In the genomic region with DNA sequence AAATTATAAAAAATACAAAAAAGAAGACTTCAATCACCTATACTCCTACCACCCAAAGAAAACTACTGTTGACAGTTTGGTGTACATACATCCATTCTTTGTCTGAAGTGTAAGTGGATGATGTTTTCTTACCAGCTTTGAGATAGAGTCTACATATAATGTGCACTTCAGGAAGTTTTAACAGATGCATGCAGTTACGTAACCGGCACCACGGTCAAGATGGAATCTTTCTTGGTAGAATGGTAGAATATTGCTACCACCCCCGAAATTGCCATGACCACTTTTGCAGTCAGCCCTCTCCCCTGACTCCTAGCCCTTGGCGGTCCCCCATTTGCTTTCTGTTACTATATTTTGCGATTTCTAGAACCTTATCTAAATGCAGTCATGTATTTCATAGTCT, we compare ENCODE assay signal across 9 cellular contexts. TPM values are rescaled to one million over a fixed set of nuclear protein-coding genes. Genes with fewer than 3 reads are reported as not detected.
A peak's percentile ranks its signal among the peaks of the same experiment; 100 is the strongest.
DNase-seq lines count a peak whose midpoint lies in the region; ATAC-seq, FAIRE-seq and TF ChIP-seq lines count a peak whose summit lies in the region.
"Had no signal": no experiment of that assay in that cellular context is flagged by ENCODE, and none has a peak within 500 bp of the region (broad histone marks: within the 10 kb centered on the region; RNA-seq: fewer than 3 reads in every experiment).

No MANE protein-coding gene starts in this region.

- H3K4me3 Mint-ChIP-seq in activated CD4-positive, alpha-beta memory T cell treated with anti-CD3 and anti-CD28 coated beads for 36 hours, result peak overlapping the region; percentile 82

- peak overlapping the region; percentile 67 for H3K4me3 ChIP-seq in AG10803 (ENCODE audit: low read length)
- peak overlapping the region; percentile 83 to 96 (median 83); a peak in 5 of 6 replicates for H3K4me3 ChIP-seq in HepG2 (replicated peaks in 1 of 3; ENCODE audit: insufficient read depth in 1 of 3, low read depth in 2 of 3, low read length in 3 of 3)

- peaks cover 0 to 30% of the 10 kb centered on the region in 2 experiments; a peak in 2 of 5 replicates for H3K36me3 ChIP-seq in HepG2 (replicated peaks in 1 of 2; ENCODE audit: control insufficient read depth in 1 of 2, insufficient read depth in 2 of 2, low read length in 2 of 2)

- POLR2A ChIA-PET in activated CD4-positive, alpha-beta memory T cell treated with anti-CD3 and anti-CD28 coated beads for 36 hours (lab: Charles Lee), result no interaction called here
- POLR2A ChIA-PET in HepG2 (lab: Yijun Ruan, JAX), result interaction anchor here (2.9 kb wide), 1 partner anchor 28 kb away, joined by 16 read pairs; no protein-coding TSS in a partner anchor

- H3K27ac ChIP-seq in HepG2 (ENCODE audit: extremely low read length, insufficient read depth, low read length), result peak overlapping the region; percentile 77

- H3K9me3 ChIP-seq in HepG2 (ENCODE audit: low read length), result no peaks in the 10 kb centered on the region

- H3K9me3 Mint-ChIP-seq in activated CD4-positive, alpha-beta memory T cell treated with anti-CD3 and anti-CD28 coated beads for 36 hours, result no peaks in the 10 kb centered on the region

- peak overlapping the region; percentile 82 for H3K4me2 ChIP-seq in HepG2 (ENCODE audit: low read depth, low read length)

- intact Hi-C loops in activated CD4-positive, alpha-beta memory T cell treated with anti-CD3 and anti-CD28 coated beads for 36 hours (cut with micrococcal nuclease), result no loop called here
- intact Hi-C loops in HepG2 (cut with micrococcal nuclease; ENCODE audit: unreplicated experiment), result no loop called here

- in situ Hi-C loops in HepG2 (cut with HindIII; ENCODE audit: extremely low pct_ligation_motif_present, low pct_unique_long_range_greater_than_20kb), result no loop called here

- TF ChIP-seq CTCF in AG10803 (conservative IDR thresholded peaks at IDR 0.05; ENCODE audit: low read length) (no peak), HepG2 (CRISPR knock-in tag; IDR thresholded peaks at IDR 0.05) (no peak)

- H2AFZ ChIP-seq in HepG2 (ENCODE audit: low read length), result no peak overlapping the region

- H3K27me3 ChIP-seq in HepG2 (ENCODE audit: control insufficient read depth in 1 of 2, insufficient read depth in 2 of 2, low read length in 2 of 2), result no peaks in the 10 kb centered on the region

- TF ChIP-seq POLR2A in HepG2 (IDR thresholded peaks at IDR 0.05; ENCODE audit: insufficient read depth in 1 of 2, low read depth in 2 of 2, low read length in 2 of 2), result no peak

- H3K27ac Mint-ChIP-seq in activated CD4-positive, alpha-beta memory T cell treated with anti-CD3 and anti-CD28 coated beads for 36 hours, result peak overlapping the region; percentile 28

- FAIRE-seq in GM19239 (lab: Jason Lieb, UNC) (peak; percentile 68), HepG2 (lab: Jason Lieb, UNC) (peak; percentile 4)

- 80% methylated on average over 6 of the region's 6 CpGs for WGBS in HepG2 (ENCODE audit: low lambda C conversion rate)

- H3K27me3 Mint-ChIP-seq in activated CD4-positive, alpha-beta memory T cell treated with anti-CD3 and anti-CD28 coated beads for 36 hours, result no peaks in the 10 kb centered on the region

- TF ChIP-seq EP300 in HepG2 (IDR thresholded peaks at IDR 0.05; ENCODE audit: low read depth in 2 of 2, low read length in 2 of 2) (no peak), HepG2 (CRISPR knock-in tag; IDR thresholded peaks at IDR 0.05; ENCODE audit: borderline replicate concordance) (no peak)

- peaks cover 23% of the 10 kb centered on the region for H3K36me3 Mint-ChIP-seq in activated CD4-positive, alpha-beta memory T cell treated with anti-CD3 and anti-CD28 coated beads for 36 hours

- peaks cover 47% of the 10 kb centered on the region for H4K20me1 ChIP-seq in HepG2 (ENCODE audit: insufficient read depth, low read length)

- DNase-seq in AG10803 (ENCODE audit: low read depth) (no peak), GM19239 (ENCODE audit: insufficient read length, low spot score) (no peak), HepG2 (ENCODE audit: low spot score) (no peak), DMS 273 (lab: John Stamatoyannopoulos, UW; ENCODE audit: unreplicated experiment) (no peak), NK-92 (lab: John Stamatoyannopoulos, UW; ENCODE audit: unreplicated experiment) (no peak)
- DNase-seq in activated CD4-positive, alpha-beta memory T cell treated with anti-CD3 and anti-CD28 coated beads for 36 hours, result no peak
- DNase-seq: NCI-H2107 had no signal

- CTCF ChIA-PET in activated CD4-positive, alpha-beta memory T cell treated with anti-CD3 and anti-CD28 coated beads for 36 hours (lab: Charles Lee), result no interaction called here
- CTCF ChIA-PET in HepG2 (lab: Yijun Ruan, JAX; ENCODE audit: low intra/inter-chr PET ratio, low total read pairs), result no interaction called here

- peak overlapping the region; percentile 48; the same call in 1 of the 2 replicates for H3K9ac ChIP-seq in HepG2 (ENCODE audit: insufficient read depth, low read depth, low read length)

- no peak for TF ChIP-seq RAD21 in HepG2 (CRISPR knock-in tag; IDR thresholded peaks at IDR 0.05)

- peaks cover 74% of the 10 kb centered on the region for H3K4me1 ChIP-seq in HepG2 (ENCODE audit: insufficient read depth, low read length)

- TSS peak; percentile 63 for BruUV-seq in HepG2 (replicated peaks; lab: Mats Ljungman, UMichigan)

- ATAC-seq in HepG2 (no peak), GM18858 (IDR thresholded peaks at IDR 0.05; ENCODE audit: unreplicated experiment) (no peak), GM19467 (IDR thresholded peaks at IDR 0.05; ENCODE audit: unreplicated experiment) (no peak)

- peaks cover 36% of the 10 kb centered on the region for H3K4me1 Mint-ChIP-seq in activated CD4-positive, alpha-beta memory T cell treated with anti-CD3 and anti-CD28 coated beads for 36 hours (ENCODE audit: low read depth)

- peaks cover 87% of the 10 kb centered on the region for H3K79me2 ChIP-seq in HepG2 (ENCODE audit: insufficient read depth, low read length)

RNA-seq across cellular contexts. Expression of gene CUL4A, which starts 1.4 kb away (rescaled TPM):
- 10 to 100 TPM; 65.9 to 70.2 TPM for total RNA-seq in activated CD4-positive, alpha-beta memory T cell treated with anti-CD3 and anti-CD28 coated beads for 36 hours
- total RNA-seq in HepG2 (2016; rRNA removed; fragmentation: Illumina TruSeq; extraction: Trizol), result 75.3 and 95.5 TPM in 2 replicates
- total RNA-seq in HepG2 (2016; cell fraction: cytosol; rRNA removed; fragmentation: Illumina TruSeq; extraction: Trizol; ENCODE audit: low read depth), result 28.8 and 32.0 TPM in 2 replicates
- total RNA-seq in HepG2 (2016; cell fraction: insoluble cytoplasmic fraction; rRNA removed; fragmentation: Illumina TruSeq; extraction: Trizol), result 69.1 and 83.4 TPM in 2 replicates
- total RNA-seq in HepG2 (2016; cell fraction: membrane; rRNA removed; fragmentation: Illumina TruSeq; extraction: Trizol), result 51.1 and 52.1 TPM in 2 replicates
- 55.3 and 56.2 TPM in 2 replicates for total RNA-seq in HepG2 (2016; cell fraction: nucleus; rRNA removed; fragmentation: Illumina TruSeq; extraction: Trizol)
- polyA plus RNA-seq in HepG2 (2011; rRNA removed), result 51.2 and 60.8 TPM in 2 replicates
- polyA plus RNA-seq in HepG2 (2011; cell fraction: cytosol; rRNA removed), result 42.4 and 43.4 TPM in 2 replicates
- polyA plus RNA-seq in HepG2 (2011; cell fraction: nucleus; rRNA removed), result 121 and 126 TPM in 2 replicates
- polyA plus RNA-seq in HepG2 (2012), result 72.5 and 74.5 TPM in 2 replicates
- 28.6 and 31.9 TPM in 2 replicates for polyA plus RNA-seq in HepG2 (2016; cell fraction: cytosol; fragmentation: Illumina TruSeq; extraction: Trizol; ENCODE audit: low read depth)
- polyA plus RNA-seq in HepG2 (2016; cell fraction: insoluble cytoplasmic fraction; fragmentation: Illumina TruSeq; extraction: Trizol; ENCODE audit: low read depth), result 70.4 and 80.3 TPM in 2 replicates
- polyA plus RNA-seq in HepG2 (2016; cell fraction: membrane; fragmentation: Illumina TruSeq; extraction: Trizol; ENCODE audit: low read depth), result 28.8 and 29.9 TPM in 2 replicates
- polyA plus RNA-seq in HepG2 (2016; cell fraction: nucleus; fragmentation: Illumina TruSeq; extraction: Trizol; ENCODE audit: insufficient read depth, low read depth), result 99.2 and 101 TPM in 2 replicates
- 93.3 and 188 TPM in 2 replicates for polyA minus RNA-seq in HepG2 (2011; rRNA and poly(A)+ RNA removed; ENCODE audit: low replicate concordance)
- 29.4 and 37.2 TPM in 2 replicates for polyA minus RNA-seq in HepG2 (2011; cell fraction: cytosol; rRNA and poly(A)+ RNA removed)
- polyA minus RNA-seq in HepG2 (2011; cell fraction: nucleus; rRNA and poly(A)+ RNA removed), result 74.4 and 75.7 TPM in 2 replicates

RNA-seq across cellular contexts. Expression of gene PCID2, which starts 2.4 kb away (rescaled TPM):
- total RNA-seq in activated CD4-positive, alpha-beta memory T cell treated with anti-CD3 and anti-CD28 coated beads for 36 hours, result 10 to 100 TPM; 66.6 to 72.4 TPM
- 65.0 and 76.4 TPM in 2 replicates for total RNA-seq in HepG2 (2016; rRNA removed; fragmentation: Illumina TruSeq; extraction: Trizol)
- 16.3 and 17.9 TPM in 2 replicates for total RNA-seq in HepG2 (2016; cell fraction: cytosol; rRNA removed; fragmentation: Illumina TruSeq; extraction: Trizol; ENCODE audit: low read depth)
- total RNA-seq in HepG2 (2016; cell fraction: insoluble cytoplasmic fraction; rRNA removed; fragmentation: Illumina TruSeq; extraction: Trizol), result 67.6 and 78.5 TPM in 2 replicates
- total RNA-seq in HepG2 (2016; cell fraction: membrane; rRNA removed; fragmentation: Illumina TruSeq; extraction: Trizol), result 25.4 and 26.5 TPM in 2 replicates
- 58.5 and 66.9 TPM in 2 replicates for total RNA-seq in HepG2 (2016; cell fraction: nucleus; rRNA removed; fragmentation: Illumina TruSeq; extraction: Trizol)
- polyA plus RNA-seq in HepG2 (2011; rRNA removed), result 104 and 111 TPM in 2 replicates
- polyA plus RNA-seq in HepG2 (2011; cell fraction: cytosol; rRNA removed), result 47.7 and 57.2 TPM in 2 replicates
- polyA plus RNA-seq in HepG2 (2011; cell fraction: nucleus; rRNA removed), result 185 and 190 TPM in 2 replicates
- 56.8 and 63.4 TPM in 2 replicates for polyA plus RNA-seq in HepG2 (2012)
- 9.0 and 9.1 TPM in 2 replicates for polyA plus RNA-seq in HepG2 (2016; cell fraction: cytosol; fragmentation: Illumina TruSeq; extraction: Trizol; ENCODE audit: low read depth)
- polyA plus RNA-seq in HepG2 (2016; cell fraction: insoluble cytoplasmic fraction; fragmentation: Illumina TruSeq; extraction: Trizol; ENCODE audit: low read depth), result 68.7 and 72.7 TPM in 2 replicates
- 14.2 and 15.6 TPM in 2 replicates for polyA plus RNA-seq in HepG2 (2016; cell fraction: membrane; fragmentation: Illumina TruSeq; extraction: Trizol; ENCODE audit: low read depth)
- 89.2 and 96.9 TPM in 2 replicates for polyA plus RNA-seq in HepG2 (2016; cell fraction: nucleus; fragmentation: Illumina TruSeq; extraction: Trizol; ENCODE audit: insufficient read depth, low read depth)
- polyA minus RNA-seq in HepG2 (2011; rRNA and poly(A)+ RNA removed; ENCODE audit: low replicate concordance), result 52.5 and 174 TPM in 2 replicates
- 23.5 and 34.0 TPM in 2 replicates for polyA minus RNA-seq in HepG2 (2011; cell fraction: cytosol; rRNA and poly(A)+ RNA removed)
- 161 and 207 TPM in 2 replicates for polyA minus RNA-seq in HepG2 (2011; cell fraction: nucleus; rRNA and poly(A)+ RNA removed)

RNA-seq across cellular contexts. Expression of gene PROZ, which starts 52.4 kb away (rescaled TPM):
- not detected for total RNA-seq in activated CD4-positive, alpha-beta memory T cell treated with anti-CD3 and anti-CD28 coated beads for 36 hours
- 2.1 and 5.6 TPM in 2 replicates for total RNA-seq in HepG2 (2016; rRNA removed; fragmentation: Illumina TruSeq; extraction: Trizol)
- total RNA-seq in HepG2 (2016; cell fraction: cytosol; rRNA removed; fragmentation: Illumina TruSeq; extraction: Trizol; ENCODE audit: low read depth), result 0.20 and 0.35 TPM in 2 replicates
- total RNA-seq in HepG2 (2016; cell fraction: insoluble cytoplasmic fraction; rRNA removed; fragmentation: Illumina TruSeq; extraction: Trizol), result 1.9 and 5.3 TPM in 2 replicates
- total RNA-seq in HepG2 (2016; cell fraction: membrane; rRNA removed; fragmentation: Illumina TruSeq; extraction: Trizol), result 0.62 and 0.93 TPM in 2 replicates
- total RNA-seq in HepG2 (2016; cell fraction: nucleus; rRNA removed; fragmentation: Illumina TruSeq; extraction: Trizol), result 3.0 and 4.0 TPM in 2 replicates
- polyA plus RNA-seq in HepG2 (2011; rRNA removed), result 22.5 and 26.1 TPM in 2 replicates
- 14.4 and 16.0 TPM in 2 replicates for polyA plus RNA-seq in HepG2 (2011; cell fraction: cytosol; rRNA removed)
- polyA plus RNA-seq in HepG2 (2011; cell fraction: nucleus; rRNA removed), result 45.5 and 49.7 TPM in 2 replicates
- 12.7 and 14.1 TPM in 2 replicates for polyA plus RNA-seq in HepG2 (2012)
- polyA plus RNA-seq in HepG2 (2016; cell fraction: cytosol; fragmentation: Illumina TruSeq; extraction: Trizol; ENCODE audit: low read depth), result 0.23 and 0.67 TPM in 2 replicates
- 1.6 and 2.1 TPM in 2 replicates for polyA plus RNA-seq in HepG2 (2016; cell fraction: insoluble cytoplasmic fraction; fragmentation: Illumina TruSeq; extraction: Trizol; ENCODE audit: low read depth)
- 0.70 and 0.93 TPM in 2 replicates for polyA plus RNA-seq in HepG2 (2016; cell fraction: membrane; fragmentation: Illumina TruSeq; extraction: Trizol; ENCODE audit: low read depth)
- 10.7 and 11.6 TPM in 2 replicates for polyA plus RNA-seq in HepG2 (2016; cell fraction: nucleus; fragmentation: Illumina TruSeq; extraction: Trizol; ENCODE audit: insufficient read depth, low read depth)
- polyA minus RNA-seq in HepG2 (2011; rRNA and poly(A)+ RNA removed; ENCODE audit: low replicate concordance), result 5.4 TPM in 1 of 2 replicates, not detected in the other
- 4.9 and 8.4 TPM in 2 replicates for polyA minus RNA-seq in HepG2 (2011; cell fraction: cytosol; rRNA and poly(A)+ RNA removed)
- 3.1 and 4.4 TPM in 2 replicates for polyA minus RNA-seq in HepG2 (2011; cell fraction: nucleus; rRNA and poly(A)+ RNA removed)
